Comparison of ENCODE assay signal across 25 cellular contexts in the genomic region with DNA sequence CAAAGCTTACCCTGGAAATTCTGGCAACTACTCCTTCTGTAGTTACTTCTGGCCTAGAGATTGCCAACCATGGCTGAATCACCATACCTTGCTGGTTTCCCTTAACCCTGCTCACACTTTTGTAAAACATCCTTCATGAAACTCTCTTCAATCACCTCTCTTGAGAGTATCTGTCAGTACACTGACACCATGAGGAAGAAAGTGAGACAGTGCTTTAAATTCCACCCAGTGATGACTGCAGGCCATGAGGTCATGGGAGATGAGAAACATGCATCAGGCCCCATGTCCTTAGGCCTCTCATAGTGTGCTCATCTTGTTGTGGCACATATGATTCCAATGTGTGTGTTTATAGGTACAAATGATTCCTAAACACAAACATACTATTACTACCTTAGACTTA. TPM values are rescaled to one million over a fixed set of nuclear protein-coding genes. Genes with fewer than 3 reads are reported as not detected.
A peak's percentile ranks its signal among the peaks of the same experiment; 100 is the strongest.
DNase-seq lines count a peak whose midpoint lies in the region; ATAC-seq and TF ChIP-seq lines count a peak whose summit lies in the region.
"Had no signal": no experiment of that assay in that cellular context is flagged by ENCODE, and none has a peak within 500 bp of the region (broad histone marks: within the 10 kb centered on the region; RNA-seq: fewer than 3 reads in every experiment).

No MANE protein-coding gene starts in this region.

- peak; percentile 62 to 77 for ATAC-seq in activated T-cell treated with anti-CD3 and anti-CD28 coated beads, Interleukin-2, amount 50 U/mL, for 4 hours
- peak; percentile 99 for ATAC-seq in stimulated activated effector memory CD8-positive, alpha-beta T cell treated with anti-CD3 and anti-CD28 coated beads, Interleukin-12 subunit alpha, Interleukin-12 subunit beta, amount 100 ng/mL, for 72 hours
- no peak for ATAC-seq in GM21367 (IDR thresholded peaks at IDR 0.05; ENCODE audit: unreplicated experiment)
- ATAC-seq: heart left ventricle had no signal

- H3K36me3 ChIP-seq in MG63 = no peaks in the 10 kb centered on the region
- H3K36me3 ChIP-seq: BLaER1, heart left ventricle, suprapubic skin had no signal

- peaks cover 20% of the 10 kb centered on the region for H3K4me1 Mint-ChIP-seq in activated T-cell treated with anti-CD3 and anti-CD28 coated beads, Interleukin-2, amount 50 U/mL, for 4 hours (ENCODE audit: low read depth)
- peaks cover 23% of the 10 kb centered on the region for H3K4me1 Mint-ChIP-seq in stimulated activated effector memory CD8-positive, alpha-beta T cell treated with anti-CD3 and anti-CD28 coated beads, Interleukin-12 subunit alpha, Interleukin-12 subunit beta, amount 100 ng/mL, for 72 hours

- no peaks in the 10 kb centered on the region for H3K9me3 ChIP-seq in MG63
- H3K9me3 ChIP-seq: BLaER1, Caco-2, heart left ventricle, suprapubic skin had no signal

- no peak for DNase-seq in activated T-cell treated with anti-CD3 and anti-CD28 coated beads, Interleukin-2, amount 50 U/mL, for 4 hours
- no peak for DNase-seq in activated T-cell treated with anti-CD3 and anti-CD28 coated beads, Interleukin-2, amount 50 U/mL, for 1 hour
- peak; percentile 20 for DNase-seq in M059J (ENCODE audit: low read depth)
- peak; percentile 77 for DNase-seq in epithelial cell of esophagus (ENCODE audit: low read depth)
- DNase-seq in stimulated activated effector memory CD8-positive, alpha-beta T cell treated with anti-CD3 and anti-CD28 coated beads, Interleukin-12 subunit alpha, Interleukin-12 subunit beta, amount 100 ng/mL, for 72 hours (ENCODE audit: low spot score in 2 of 2) = no peak
- no peak for DNase-seq in MG63
- no peak for DNase-seq in HCEC 1CT
- DNase-seq: activated CD4-positive, alpha-beta T cell treated with anti-CD3 and anti-CD28 coated beads for 4 hours; activated CD8-positive, alpha-beta memory T cell treated with anti-CD3 and anti-CD28 coated beads, Interleukin-2, amount 50 U/mL, for 4 hours; activated gamma-delta T cell treated with Interleukin-2 at 50 U/mL for 16 hours; Caco-2; DND-41; H7; heart left ventricle; Kasumi-1; mesendoderm; NCI-H1092 treated with DMSO at 0.1 percent for 48 hours; NCI-H1930; NCI-H2227 treated with DMSO at 0.1 percent for 48 hours; NCI-H774; nucleus accumbens; stimulated activated CD4-positive, alpha-beta T cell treated with anti-CD3 and anti-CD28 coated beads, Interleukin-2, amount 100 ng/mL, for 24 hours had no signal

- no peak for TF ChIP-seq CTCF in epithelial cell of esophagus (IDR thresholded peaks at IDR 0.05; ENCODE audit: insufficient read depth, low read depth, low read length, missing control alignments)

- H3K9me3 Mint-ChIP-seq in activated T-cell treated with anti-CD3 and anti-CD28 coated beads, Interleukin-2, amount 50 U/mL, for 4 hours = no peaks in the 10 kb centered on the region
- no peaks in the 10 kb centered on the region for H3K9me3 Mint-ChIP-seq in stimulated activated effector memory CD8-positive, alpha-beta T cell treated with anti-CD3 and anti-CD28 coated beads, Interleukin-12 subunit alpha, Interleukin-12 subunit beta, amount 100 ng/mL, for 72 hours

- H3K4me3 ChIP-seq in epithelial cell of esophagus (ENCODE audit: low read length) (no peak overlapping the region), MG63 (no peak overlapping the region)
- H3K4me3 ChIP-seq: BLaER1, heart left ventricle, suprapubic skin had no signal

- H3K36me3 Mint-ChIP-seq in activated T-cell treated with anti-CD3 and anti-CD28 coated beads, Interleukin-2, amount 50 U/mL, for 4 hours (ENCODE audit: insufficient read depth) = no peaks in the 10 kb centered on the region
- H3K36me3 Mint-ChIP-seq in stimulated activated effector memory CD8-positive, alpha-beta T cell treated with anti-CD3 and anti-CD28 coated beads, Interleukin-12 subunit alpha, Interleukin-12 subunit beta, amount 100 ng/mL, for 72 hours = no peaks in the 10 kb centered on the region

- H3K27me3 Mint-ChIP-seq in activated T-cell treated with anti-CD3 and anti-CD28 coated beads, Interleukin-2, amount 50 U/mL, for 4 hours (ENCODE audit: low read depth) = peaks cover 10% of the 10 kb centered on the region

- no peak overlapping the region for H3K4me3 Mint-ChIP-seq in activated T-cell treated with anti-CD3 and anti-CD28 coated beads, Interleukin-2, amount 50 U/mL, for 4 hours
- no peak overlapping the region for H3K4me3 Mint-ChIP-seq in stimulated activated effector memory CD8-positive, alpha-beta T cell treated with anti-CD3 and anti-CD28 coated beads, Interleukin-12 subunit alpha, Interleukin-12 subunit beta, amount 100 ng/mL, for 72 hours

- H3K27ac Mint-ChIP-seq in stimulated activated effector memory CD8-positive, alpha-beta T cell treated with anti-CD3 and anti-CD28 coated beads, Interleukin-12 subunit alpha, Interleukin-12 subunit beta, amount 100 ng/mL, for 72 hours = peak overlapping the region; percentile 50

- no peaks in the 10 kb centered on the region for H3K27me3 ChIP-seq in MG63
- H3K27me3 ChIP-seq: BLaER1, suprapubic skin had no signal

RNA-seq across cellular contexts. Expression of gene NAMPT, which starts 24.6 kb away (rescaled TPM):
- total RNA-seq in activated T-cell treated with anti-CD3 and anti-CD28 coated beads, Interleukin-2, amount 50 U/mL, for 4 hours = 1,000 to 10,000 TPM; 1,116 to 1,426 (median 1,121) TPM
- total RNA-seq in M059J (2014; rRNA removed; shearing (Covaris generic)) = 204 and 300 TPM in 2 replicates
- 39.7 and 83.9 TPM in 2 replicates for total RNA-seq in MG63 (2014; rRNA removed; shearing (Covaris generic); ENCODE audit: low replicate concordance)

Comparison
In these comparisons a context has a peak if more than half of its experiments do, and no peak if none do; other contexts are left out.
1. DNase-seq: peak in M059J (single experiment) and epithelial cell of esophagus (single experiment); none in activated T-cell treated with anti-CD3 and anti-CD28 coated beads, Interleukin-2, amount 50 U/mL, for 4 hours (single experiment), activated T-cell treated with anti-CD3 and anti-CD28 coated beads, Interleukin-2, amount 50 U/mL, for 1 hour (single experiment), stimulated activated effector memory CD8-positive, alpha-beta T cell treated with anti-CD3 and anti-CD28 coated beads, Interleukin-12 subunit alpha, Interleukin-12 subunit beta, amount 100 ng/mL, for 72 hours (0 of 2), MG63 (single experiment) and HCEC 1CT (single experiment).